ENCODE assay signal across 1 cellular context in the genomic region with DNA sequence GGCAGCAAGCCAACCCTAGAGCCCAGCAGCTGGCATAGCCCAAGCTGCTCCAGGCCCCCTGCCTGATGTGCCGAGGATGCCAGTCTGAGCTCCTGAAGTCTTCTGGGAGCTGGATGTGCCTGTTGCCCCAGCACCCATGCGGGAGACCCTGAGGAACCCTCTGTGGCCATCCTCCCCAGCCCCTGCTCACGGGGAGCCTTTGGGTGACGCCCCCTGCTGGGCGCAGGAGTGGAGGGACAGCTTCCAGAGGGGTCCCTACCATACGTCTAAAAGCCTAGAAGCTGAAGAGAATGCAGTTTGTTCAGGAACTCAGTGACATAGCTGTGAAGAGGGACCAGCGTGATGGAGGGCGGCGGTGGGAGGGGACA.
TF ChIP-seq lines count a peak whose summit lies in the region.

No MANE protein-coding gene starts in this region.

TF ChIP-seq in H1, 55 proteins besides CTCF, POLR2A, EP300 and RAD21:
- TF ChIP-seq GABPA (IDR thresholded peaks at IDR 0.05; ENCODE audit: borderline replicate concordance, insufficient read depth, low read length) = no peak
- no peak for TF ChIP-seq FOSL1 (IDR thresholded peaks at IDR 0.05; ENCODE audit: insufficient read depth, low read depth, low read length)
